Comparison of ENCODE assay signal across 8 cellular contexts in genomic region chr9:104927216-104927911, GRCh38. TPM values are rescaled to one million over a fixed set of nuclear protein-coding genes. Genes with fewer than 3 reads are reported as not detected.
DNase-seq lines count a peak whose midpoint lies in the region; ATAC-seq lines count a peak whose summit lies in the region.

No MANE protein-coding gene starts in this region.

- peak; percentile 27 for DNase-seq in NCI-H2029 (lab: John Stamatoyannopoulos, UW)
- DNase-seq in NCI-H2029 treated with DMSO at 0.1 percent for 48 hours (lab: John Stamatoyannopoulos, UW), result no peak
- peak; percentile 56 for DNase-seq in NCI-H748 (lab: John Stamatoyannopoulos, UW; ENCODE audit: unreplicated experiment)
- DNase-seq in activated naive CD4-positive, alpha-beta T cell treated with anti-CD3 and anti-CD28 coated beads, Interleukin-2, amount 50 U/mL, for 72 hours (ENCODE audit: low spot score in 2 of 2), result peak; percentile 38 to 57
- peak; percentile 74 for DNase-seq in Right ventricle myocardium inferior (ENCODE audit: missing footprints)
- peak in 37 of 56 donors; percentile 10 to 68 (median 42) for DNase-seq in nucleus accumbens (lab: John Stamatoyannopoulos, UW)
- DNase-seq in activated gamma-delta T cell treated with Interleukin-2 at 50 U/mL for 16 hours, result no peak
- no peak for DNase-seq in NCI-H2196 (lab: John Stamatoyannopoulos, UW; ENCODE audit: unreplicated experiment)

- peaks cover 0 to 7% of the 10 kb centered on the region in 2 donors for H3K36me3 Mint-ChIP-seq in activated naive CD4-positive, alpha-beta T cell treated with anti-CD3 and anti-CD28 coated beads, Interleukin-2, amount 50 U/mL, for 72 hours

- peak overlapping the region; percentile 75 to 92 for H3K27ac Mint-ChIP-seq in activated naive CD4-positive, alpha-beta T cell treated with anti-CD3 and anti-CD28 coated beads, Interleukin-2, amount 50 U/mL, for 72 hours

- H3K9me3 Mint-ChIP-seq in activated naive CD4-positive, alpha-beta T cell treated with anti-CD3 and anti-CD28 coated beads, Interleukin-2, amount 50 U/mL, for 72 hours, result peaks cover 0 to 3% of the 10 kb centered on the region in 2 donors

- peak; percentile 45 to 54 for ATAC-seq in activated naive CD4-positive, alpha-beta T cell treated with anti-CD3 and anti-CD28 coated beads, Interleukin-2, amount 50 U/mL, for 72 hours
- peak; percentile 62 for ATAC-seq in Right ventricle myocardium inferior

- intact Hi-C loops in Right ventricle myocardium inferior (cut with DNase I), result loop anchor here (1.0 to 5.0 kb wide), 2 partner anchors 60 to 66 kb away; no protein-coding TSS in a partner anchor

RNA-seq across cellular contexts. Expression of gene ABCA1, which starts 0.6 kb away (rescaled TPM):
- 10 to 100 TPM in 1 of 2 donors, 1 to 10 TPM in 1; 5.7 to 21.7 TPM for total RNA-seq in activated naive CD4-positive, alpha-beta T cell treated with anti-CD3 and anti-CD28 coated beads, Interleukin-2, amount 50 U/mL, for 72 hours
- 12.6 TPM for total RNA-seq in Right ventricle myocardium inferior

Comparison
In these comparisons a context has a peak if more than half of its experiments do, and no peak if none do; other contexts are left out.
1. DNase-seq: peak in NCI-H2029 (single experiment), NCI-H748 (single experiment), activated naive CD4-positive, alpha-beta T cell treated with anti-CD3 and anti-CD28 coated beads, Interleukin-2, amount 50 U/mL, for 72 hours (2 of 2), Right ventricle myocardium inferior (single experiment) and nucleus accumbens (37 of 56); none in NCI-H2029 treated with DMSO at 0.1 percent for 48 hours (single experiment), activated gamma-delta T cell treated with Interleukin-2 at 50 U/mL for 16 hours (single experiment) and NCI-H2196 (single experiment).